Comparison of ENCODE assay signal across 12 cellular contexts in genomic region chr1:170927955-170928850, GRCh38. TPM values are rescaled to one million over a fixed set of nuclear protein-coding genes. Genes with fewer than 3 reads are reported as not detected.
DNase-seq lines count a peak whose midpoint lies in the region; ATAC-seq and TF ChIP-seq lines count a peak whose summit lies in the region.
"Had no signal": no experiment of that assay in that cellular context is flagged by ENCODE, and none has a peak within 500 bp of the region (broad histone marks: within the 10 kb centered on the region; RNA-seq: fewer than 3 reads in every experiment).

No MANE protein-coding gene starts in this region.

- H3K4me1 Mint-ChIP-seq in activated CD8-positive, alpha-beta memory T cell treated with anti-CD3 and anti-CD28 coated beads, Interleukin-2, amount 10 ng/mL, durations not matched to agents 7 days and 5 days, result no peaks in the 10 kb centered on the region

- H3K4me3 Mint-ChIP-seq in activated CD8-positive, alpha-beta memory T cell treated with anti-CD3 and anti-CD28 coated beads, Interleukin-2, amount 10 ng/mL, durations not matched to agents 7 days and 5 days, result no peak overlapping the region

- no peak for ATAC-seq in activated CD8-positive, alpha-beta memory T cell treated with anti-CD3 and anti-CD28 coated beads, Interleukin-2, amount 10 ng/mL, durations not matched to agents 7 days and 5 days
- no peak for ATAC-seq in GM18873 (IDR thresholded peaks at IDR 0.05; ENCODE audit: low FRiP score, unreplicated experiment)
- ATAC-seq: activated naive CD4-positive, alpha-beta T cell treated with anti-CD3 and anti-CD28 coated beads, Interleukin-2, amount 50 U/mL, for 72 hours had no signal

- no peak overlapping the region for H3K9ac ChIP-seq in subcutaneous abdominal adipose tissue (ENCODE audit: low read length in 5 of 5)

- no peaks in the 10 kb centered on the region for H3K36me3 ChIP-seq in subcutaneous abdominal adipose tissue (ENCODE audit: control insufficient read depth in 5 of 5, insufficient read depth in 5 of 5, low read length in 5 of 5)

- H3K36me3 Mint-ChIP-seq in activated CD8-positive, alpha-beta memory T cell treated with anti-CD3 and anti-CD28 coated beads, Interleukin-2, amount 10 ng/mL, durations not matched to agents 7 days and 5 days, result no peaks in the 10 kb centered on the region
- H3K36me3 Mint-ChIP-seq: activated naive CD4-positive, alpha-beta T cell treated with anti-CD3 and anti-CD28 coated beads, Interleukin-2, amount 50 U/mL, for 72 hours had no signal

- CTCF ChIA-PET in activated CD8-positive, alpha-beta memory T cell treated with anti-CD3 and anti-CD28 coated beads, Interleukin-2, amount 10 ng/mL, durations not matched to agents 7 days and 5 days (lab: Charles Lee), result interaction anchor here (1.5 kb wide), 1 partner anchor 239 kb away, joined by 3 read pairs; no protein-coding TSS in a partner anchor

- peaks cover 0 to 5% (median 3%) of the 10 kb centered on the region in 5 donors for H3K4me1 ChIP-seq in subcutaneous abdominal adipose tissue (ENCODE audit: control insufficient read depth in 5 of 5, insufficient read depth in 5 of 5, low read length in 5 of 5)

- peak overlapping the region; percentile 13 for H3K27ac ChIP-seq in subcutaneous abdominal adipose tissue (ENCODE audit: low read depth, low read length)
- H3K27ac ChIP-seq: SK-N-MC had no signal

- H3K27me3 ChIP-seq in subcutaneous abdominal adipose tissue (ENCODE audit: control insufficient read depth in 5 of 5, insufficient read depth in 4 of 5, low read length in 5 of 5), result no peaks in the 10 kb centered on the region

- DNase-seq in HCEC 1CT (peak; percentile 28), SW480 (ENCODE audit: low spot score) (peak; percentile 14), fibroblast of pulmonary artery (ENCODE audit: low read depth) (peak; percentile 19), AG08395 (ENCODE audit: low spot score) (no peak)
- no peak for DNase-seq in activated CD8-positive, alpha-beta memory T cell treated with anti-CD3 and anti-CD28 coated beads, Interleukin-2, amount 10 ng/mL, durations not matched to agents 7 days and 5 days
- DNase-seq: activated CD4-positive, alpha-beta T cell treated with anti-CD3 and anti-CD28 coated beads, Interleukin-2, amount 50 U/mL, for 48 hours; NCI-H2171 treated with DMSO at 0.1 percent for 48 hours; posterior cingulate gyrus had no signal

- no peaks in the 10 kb centered on the region for H3K9me3 ChIP-seq in subcutaneous abdominal adipose tissue (ENCODE audit: control insufficient read depth in 5 of 5, low read length in 5 of 5)

- H3K27me3 Mint-ChIP-seq in activated CD8-positive, alpha-beta memory T cell treated with anti-CD3 and anti-CD28 coated beads, Interleukin-2, amount 10 ng/mL, durations not matched to agents 7 days and 5 days, result peaks cover 4% of the 10 kb centered on the region

- no peak overlapping the region for H3K27ac Mint-ChIP-seq in activated CD8-positive, alpha-beta memory T cell treated with anti-CD3 and anti-CD28 coated beads, Interleukin-2, amount 10 ng/mL, durations not matched to agents 7 days and 5 days
- H3K27ac Mint-ChIP-seq: activated naive CD4-positive, alpha-beta T cell treated with anti-CD3 and anti-CD28 coated beads, Interleukin-2, amount 50 U/mL, for 72 hours had no signal

- no peak overlapping the region for H3K4me3 ChIP-seq in fibroblast of pulmonary artery (replicated peaks; ENCODE audit: low read depth, low read length)
- H3K4me3 ChIP-seq in subcutaneous abdominal adipose tissue (ENCODE audit: low read depth in 1 of 5, low read length in 5 of 5), result no peak overlapping the region

- peak; percentile 15 for TF ChIP-seq CTCF in fibroblast of pulmonary artery (IDR thresholded peaks at IDR 0.05; ENCODE audit: low read length, missing control alignments)

- H3K9me3 Mint-ChIP-seq in activated CD8-positive, alpha-beta memory T cell treated with anti-CD3 and anti-CD28 coated beads, Interleukin-2, amount 10 ng/mL, durations not matched to agents 7 days and 5 days (ENCODE audit: low read depth), result no peaks in the 10 kb centered on the region
- H3K9me3 Mint-ChIP-seq: activated naive CD4-positive, alpha-beta T cell treated with anti-CD3 and anti-CD28 coated beads, Interleukin-2, amount 50 U/mL, for 72 hours had no signal

RNA-seq across cellular contexts. Expression of gene MROH9, which starts 7.1 kb away (rescaled TPM):
- not detected for total RNA-seq in activated CD8-positive, alpha-beta memory T cell treated with anti-CD3 and anti-CD28 coated beads, Interleukin-2, amount 10 ng/mL, durations not matched to agents 7 days and 5 days
- total RNA-seq: activated naive CD4-positive, alpha-beta T cell treated with anti-CD3 and anti-CD28 coated beads, Interleukin-2, amount 50 U/mL, for 72 hours had no signal

Comparison
In these comparisons a context has a peak if more than half of its experiments do, and no peak if none do; other contexts are left out.
1. DNase-seq: peak in HCEC 1CT (single experiment), SW480 (single experiment) and fibroblast of pulmonary artery (single experiment); none in activated CD8-positive, alpha-beta memory T cell treated with anti-CD3 and anti-CD28 coated beads, Interleukin-2, amount 10 ng/mL, durations not matched to agents 7 days and 5 days (single experiment) and AG08395 (single experiment).